Comparison of ENCODE assay signal across 9 cellular contexts in genomic region chr12:65623507-65623906, GRCh38.
"Had no signal": no experiment of that assay in that cellular context is flagged by ENCODE, and none has a peak within 500 bp of the region (broad histone marks: within the 10 kb centered on the region; RNA-seq: fewer than 3 reads in every experiment).

No MANE protein-coding gene starts in this region.

- H3K4me1 ChIP-seq: HAP-1 had no signal

- H3K27ac ChIP-seq: KMS-11 had no signal

- H3K27ac Mint-ChIP-seq: GM23338, HFFc6 had no signal

- DNase-seq: H7, HFFc6, Karpas-422, KBM-7 had no signal

- H3K9ac ChIP-seq: KMS-11 had no signal

- ATAC-seq: GM23338, HCT116 had no signal

- H3K9me3 Mint-ChIP-seq: GM23338, HFFc6 had no signal

- FAIRE-seq: HTR-8/SVneo had no signal

- H3K4me3 ChIP-seq: GM23338, HAP-1 had no signal

- H3K4me2 ChIP-seq: GM23338, KMS-11 had no signal

- H3K36me3 ChIP-seq: HAP-1 had no signal

- H2AFZ ChIP-seq: GM23338 had no signal

- H3K4me3 Mint-ChIP-seq: GM23338, HFFc6 had no signal

- H3K9me3 ChIP-seq: HAP-1 had no signal
